In genomic region chr6:2977799-2978558, GRCh38 we compare ENCODE assay signal across 27 cellular contexts. TPM values are rescaled to one million over a fixed set of nuclear protein-coding genes. Genes with fewer than 3 reads are reported as not detected.
DNase-seq lines count a peak whose midpoint lies in the region; ATAC-seq, FAIRE-seq and TF ChIP-seq lines count a peak whose summit lies in the region.
"Had no signal": no experiment of that assay in that cellular context is flagged by ENCODE, and none has a peak within 500 bp of the region (broad histone marks: within the 10 kb centered on the region; RNA-seq: fewer than 3 reads in every experiment).

No MANE protein-coding gene starts in this region.

- TF ChIP-seq CTCF in PC-3 (conservative IDR thresholded peaks at IDR 0.05; ENCODE audit: low read depth, low read length) (no peak), osteoblast (IDR thresholded peaks at IDR 0.05; ENCODE audit: extremely low read depth, low read depth, low read length) (no peak), H9 (conservative IDR thresholded peaks at IDR 0.05) (no peak)

- H2BK20ac ChIP-seq in H9 (ENCODE audit: low read depth, low read length, poor library complexity, severe bottlenecking), result no peak overlapping the region

- H3K18ac ChIP-seq in H9 (ENCODE audit: insufficient read length, low read depth, low read length), result no peak overlapping the region

- H3K27ac Mint-ChIP-seq in H9, result no peak overlapping the region
- H3K27ac Mint-ChIP-seq: activated naive CD8-positive, alpha-beta T cell treated with anti-CD3 and anti-CD28 coated beads, Interleukin-2, amount 10 ng/mL, durations not matched to agents 7 days and 5 days; nephron progenitor cell had no signal

- H2BK15ac ChIP-seq in H9 (ENCODE audit: low read depth, low read length), result no peak overlapping the region

- H3K9me2 ChIP-seq in GM23248 (ENCODE audit: insufficient read depth) (no peaks in the 10 kb centered on the region), PC-3 (replicated peaks; ENCODE audit: low read length) (no peaks in the 10 kb centered on the region)

- no peaks in the 10 kb centered on the region for H3K23me2 ChIP-seq in H9 (ENCODE audit: insufficient read length, low read depth, low read length, poor library complexity, severe bottlenecking)

- H3K27ac ChIP-seq in GM23248 (no peak overlapping the region), PC-3 (ENCODE audit: low read length) (peak overlapping the region; percentile 89), osteoblast (ENCODE audit: low read depth, low read length) (peak overlapping the region; percentile 81), H9 (ENCODE audit: insufficient read length, low read depth, low read length) (no peak overlapping the region), small intestine (ENCODE audit: low read depth in 1 of 2, low read length in 1 of 2) (no peak overlapping the region)
- H3K27ac ChIP-seq: esophagus muscularis mucosa, prostate gland had no signal

- no peaks in the 10 kb centered on the region for H3K27me3 ChIP-seq in GM23248 (replicated peaks; ENCODE audit: insufficient read depth)
- no peaks in the 10 kb centered on the region for H3K27me3 ChIP-seq in PC-3 (ENCODE audit: low read length)
- H3K27me3 ChIP-seq in osteoblast (ENCODE audit: insufficient read depth, low read length), result no peaks in the 10 kb centered on the region
- no peaks in the 10 kb centered on the region for H3K27me3 ChIP-seq in H9 (ENCODE audit: insufficient read depth, low read length)
- no peaks in the 10 kb centered on the region for H3K27me3 ChIP-seq in small intestine (ENCODE audit: control insufficient read depth in 2 of 2, insufficient read depth in 2 of 2, low read length in 2 of 2)
- H3K27me3 ChIP-seq: esophagus muscularis mucosa, testis had no signal

- H3K36me3 Mint-ChIP-seq in H9 (ENCODE audit: insufficient read depth in 1 of 3, low read depth in 3 of 3), result no peaks in the 10 kb centered on the region
- H3K36me3 Mint-ChIP-seq: brain had no signal

- H3T11ph ChIP-seq in H9 (ENCODE audit: low read length), result no peak overlapping the region

- H3K9ac ChIP-seq in GM23248 (no peak overlapping the region), PC-3 (ENCODE audit: low read length) (no peak overlapping the region; the same call in 1 of the 2 replicates), H9 (ENCODE audit: extremely low read depth, insufficient read length, low read length) (no peak overlapping the region)

- no peak overlapping the region for H2BK5ac ChIP-seq in H9 (ENCODE audit: insufficient read length, low read length)

- H3K4me2 ChIP-seq in GM23248 (ENCODE audit: unreplicated experiment) (peak overlapping the region; percentile 49), PC-3 (ENCODE audit: low read length) (no peak overlapping the region), osteoblast (ENCODE audit: insufficient read depth, low read length) (no peak overlapping the region), H9 (ENCODE audit: insufficient read depth, insufficient read length, low read length) (no peak overlapping the region)

- intact Hi-C loops in PC-3 (cut with micrococcal nuclease), result no loop called here

- peaks cover 44% of the 10 kb centered on the region for H3K4me1 ChIP-seq in GM23248 (ENCODE audit: insufficient read depth)
- H3K4me1 ChIP-seq in PC-3 (ENCODE audit: insufficient read depth, low read length), result peaks cover 60% of the 10 kb centered on the region
- peaks cover 50% of the 10 kb centered on the region for H3K4me1 ChIP-seq in osteoblast (ENCODE audit: insufficient read depth, low read length)
- H3K4me1 ChIP-seq in H9 (ENCODE audit: insufficient read depth, low read length), result peaks cover 9% of the 10 kb centered on the region; the same call in 1 of the 2 replicates
- H3K4me1 ChIP-seq in small intestine (ENCODE audit: control insufficient read depth in 2 of 2, insufficient read depth in 1 of 2, low read depth in 1 of 2, low read length in 1 of 2), result peaks cover 10 to 11% of the 10 kb centered on the region in 2 donors
- H3K4me1 ChIP-seq: prostate gland had no signal

- H3F3A ChIP-seq in GM23248 (ENCODE audit: insufficient read depth) (peaks cover 34% of the 10 kb centered on the region), PC-3 (ENCODE audit: low read length, unreplicated experiment) (no peaks in the 10 kb centered on the region)

- H2BK120ac ChIP-seq in H9 (ENCODE audit: low read depth, low read length, poor library complexity, severe bottlenecking), result no peak overlapping the region

- FAIRE-seq in small intestine (lab: Jason Lieb, UNC), result no peak
- FAIRE-seq: D721Med had no signal

- no peak overlapping the region for H3K4me3 ChIP-seq in GM23248
- no peak overlapping the region for H3K4me3 ChIP-seq in PC-3 (ENCODE audit: low read length)
- H3K4me3 ChIP-seq in osteoblast (ENCODE audit: insufficient read depth, low read length), result no peak overlapping the region
- H3K4me3 ChIP-seq in small intestine (ENCODE audit: low read depth in 1 of 2, low read length in 2 of 2), result no peak overlapping the region
- H3K4me3 ChIP-seq: esophagus muscularis mucosa, prostate gland, testis had no signal

- ATAC-seq in PC-3 (no peak), GM18517 (IDR thresholded peaks at IDR 0.05; ENCODE audit: unreplicated experiment) (no peak)
- ATAC-seq: effector memory CD8-positive, alpha-beta T cell; Right ventricle myocardium inferior had no signal

- POLR2A ChIA-PET in PC-3 (lab: Charles Lee; ENCODE audit: unreplicated experiment), result interaction anchor here (0.6 kb wide), 1 partner anchor 12 kb away, joined by 6 read pairs; no protein-coding TSS in a partner anchor

- no peaks in the 10 kb centered on the region for H3K36me3 ChIP-seq in GM23248 (ENCODE audit: low read depth)
- no peaks in the 10 kb centered on the region for H3K36me3 ChIP-seq in PC-3 (ENCODE audit: low read depth, low read length)
- H3K36me3 ChIP-seq in osteoblast (ENCODE audit: insufficient read depth, low read length), result no peaks in the 10 kb centered on the region
- no peaks in the 10 kb centered on the region for H3K36me3 ChIP-seq in small intestine (ENCODE audit: control insufficient read depth in 2 of 2, insufficient read depth in 2 of 2, low read length in 2 of 2)
- H3K36me3 ChIP-seq: esophagus muscularis mucosa, prostate gland had no signal

- H4K5ac ChIP-seq in H9 (ENCODE audit: insufficient read length, low read depth, low read length), result no peak overlapping the region

- H4K20me1 ChIP-seq in GM23248 (ENCODE audit: insufficient read depth), result no peaks in the 10 kb centered on the region
- H4K20me1 ChIP-seq in PC-3 (ENCODE audit: low read length), result no peaks in the 10 kb centered on the region
- no peaks in the 10 kb centered on the region for H4K20me1 ChIP-seq in osteoblast (ENCODE audit: insufficient read depth, low read length)
- no peaks in the 10 kb centered on the region for H4K20me1 ChIP-seq in H9 (ENCODE audit: control insufficient read depth, insufficient read depth, insufficient read length)

- H3K79me2 ChIP-seq in GM23248 (ENCODE audit: insufficient read depth) (no peaks in the 10 kb centered on the region), PC-3 (ENCODE audit: low read length) (no peaks in the 10 kb centered on the region), osteoblast (ENCODE audit: insufficient read depth, low read length) (no peaks in the 10 kb centered on the region), H9 (ENCODE audit: insufficient read depth, low read length) (no peaks in the 10 kb centered on the region)

- no peaks in the 10 kb centered on the region for H3K9me3 Mint-ChIP-seq in H9
- H3K9me3 Mint-ChIP-seq: effector memory CD8-positive, alpha-beta T cell; nephron progenitor cell had no signal

- CTCF ChIA-PET in PC-3 (lab: Charles Lee), result no interaction called here

- H3K4me3 Mint-ChIP-seq in H9, result no peak overlapping the region
- H3K4me3 Mint-ChIP-seq: activated naive CD8-positive, alpha-beta T cell treated with anti-CD3 and anti-CD28 coated beads, Interleukin-2, amount 10 ng/mL, durations not matched to agents 7 days and 5 days; effector memory CD8-positive, alpha-beta T cell; nephron progenitor cell had no signal

- no peak overlapping the region for H3K23ac ChIP-seq in H9 (ENCODE audit: insufficient read length, low read depth, low read length)

- H4K8ac ChIP-seq in H9 (replicated peaks; ENCODE audit: insufficient read length, low read depth, low read length), result no peak overlapping the region

- no peak overlapping the region for H3K4ac ChIP-seq in H9 (ENCODE audit: low read depth, low read length)

- no peak overlapping the region for H3K56ac ChIP-seq in H9 (ENCODE audit: insufficient read length, low read depth, low read length)

- no TSS peak for BruUV-seq in PC-3 (replicated peaks; lab: Mats Ljungman, UMichigan)

- peaks cover 29 to 44% of the 10 kb centered on the region in 2 experiments for H3K4me1 Mint-ChIP-seq in H9

- in situ Hi-C loops in GM23248 (cut with MboI), result no loop called here

- no peak overlapping the region for H2AK5ac ChIP-seq in H9 (ENCODE audit: insufficient read length, low read length)

- 95 to 97% methylated on average over 3 of the region's 3 CpGs for WGBS in GM23248 (ENCODE audit: low coverage in 1 of 2, low lambda C conversion rate in 2 of 2, missing lambda C conversion rate in 2 of 2), 2 experiments
- WGBS in H9 (ENCODE audit: extremely low coverage, insufficient read length, low lambda C conversion rate), result no CpG with 5 or more reads among the region's 3 CpGs
- 76 to 85% (median 78%) methylated on average over 3 of the region's 3 CpGs for WGBS in small intestine, 3 donors

- peaks cover 6% of the 10 kb centered on the region; the same call in 1 of the 2 replicates for H3K27me3 Mint-ChIP-seq in H9 (ENCODE audit: low read depth)

- H2BK12ac ChIP-seq in H9 (ENCODE audit: insufficient read length, low read depth, low read length), result no peak overlapping the region

- no peak for DNase-seq in GM23248
- no peak for DNase-seq in PC-3
- DNase-seq in fibroblast of peridontal ligament (ENCODE audit: extremely low read depth), result peak; percentile 77
- no peak for DNase-seq in osteoblast (ENCODE audit: insufficient read length, low spot score, missing footprints)
- DNase-seq in NCI-H748 (lab: John Stamatoyannopoulos, UW; ENCODE audit: unreplicated experiment), result no peak
- DNase-seq in H9, result no peak
- no peak for DNase-seq in small intestine
- DNase-seq: activated effector memory CD4-positive, alpha-beta T cell treated with Interleukin-2 at 50 U/mL for 16 hours; activated naive CD8-positive, alpha-beta T cell treated with anti-CD3 and anti-CD28 coated beads, Interleukin-2, amount 10 ng/mL, durations not matched to agents 7 days and 5 days; effector memory CD8-positive, alpha-beta T cell; EL; kidney glomerular epithelial cell; mesenchymal stem cell; MM.1S; NCI-H1436; NCI-H2171; NCI-H524 treated with DMSO at 0.1 percent for 48 hours; nephron progenitor cell; stimulated activated CD4-positive, alpha-beta T cell treated with anti-CD3 and anti-CD28 coated beads, Interleukin-2, amount 100 ng/mL, for 48 hours; stimulated activated naive CD4-positive, alpha-beta T cell; testis had no signal

- H4K91ac ChIP-seq in H9 (ENCODE audit: insufficient read length, low read depth, low read length), result no peak overlapping the region

- H2AFZ ChIP-seq in GM23248 (no peak overlapping the region), PC-3 (ENCODE audit: low read length) (no peak overlapping the region), osteoblast (ENCODE audit: low read length) (no peak overlapping the region), H9 (ENCODE audit: low read length) (no peak overlapping the region)

- H3K9me3 ChIP-seq in GM23248 (ENCODE audit: low read depth) (no peaks in the 10 kb centered on the region), PC-3 (ENCODE audit: low read length) (no peaks in the 10 kb centered on the region), osteoblast (ENCODE audit: low read depth, low read length) (no peaks in the 10 kb centered on the region), H9 (ENCODE audit: control insufficient read depth, low read depth, low read length) (no peaks in the 10 kb centered on the region), small intestine (ENCODE audit: control insufficient read depth, low read depth) (no peaks in the 10 kb centered on the region)
- H3K9me3 ChIP-seq: esophagus muscularis mucosa, prostate gland, testis had no signal

- no peaks in the 10 kb centered on the region for H3K79me1 ChIP-seq in H9 (ENCODE audit: insufficient read depth, low read depth, low read length, poor library complexity, severe bottlenecking)

- H3K14ac ChIP-seq in H9 (ENCODE audit: insufficient read depth, low read length), result no peak overlapping the region

RNA-seq across cellular contexts. Expression of gene SERPINB6, which starts 6.6 kb away (rescaled TPM):
- total RNA-seq in GM23248 (2014; rRNA removed; shearing (Covaris generic)), result 95.7 and 141 TPM in 2 replicates
- 149 and 153 TPM in 2 replicates for polyA plus RNA-seq in GM23248 (2016; fragmentation: Nextera tagmentation; extraction: Ambion mirVana)
- total RNA-seq in PC-3 (2014; rRNA removed), result 119 and 140 TPM in 2 replicates
- total RNA-seq in osteoblast, result 80.7 and 83.2 TPM in 2 replicates
- total RNA-seq in H9 (2021), result 39.0 and 40.6 TPM in 2 replicates
- polyA plus RNA-seq in small intestine, result 100 to 1,000 TPM; 306 to 539 (median 531) TPM

RNA-seq across cellular contexts. Expression of gene NQO2, which starts 21.7 kb away (rescaled TPM):
- total RNA-seq in GM23248 (2014; rRNA removed; shearing (Covaris generic)), result 26.2 and 29.6 TPM in 2 replicates
- polyA plus RNA-seq in GM23248 (2016; fragmentation: Nextera tagmentation; extraction: Ambion mirVana) (61.0 and 64.2 TPM in 2 replicates), small intestine (10 to 100 TPM; 35.6 to 84.5 (median 82.1) TPM)
- total RNA-seq in PC-3 (2014; rRNA removed) (21.5 and 26.8 TPM in 2 replicates), osteoblast (19.7 and 45.2 TPM in 2 replicates), H9 (2021) (105 and 106 TPM in 2 replicates)

Comparison
In these comparisons a context has a peak if more than half of its experiments do, and no peak if none do; other contexts are left out.
1. H3K27ac ChIP-seq: peak in PC-3 (single experiment) and osteoblast (single experiment); none in GM23248 (single experiment), H9 (single experiment) and small intestine (0 of 2).